8 cellular contexts compared by ENCODE assay signal in genomic region chr13:98445340-98446233, GRCh38.
A peak's percentile ranks its signal among the peaks of the same experiment; 100 is the strongest.
DNase-seq lines count a peak whose midpoint lies in the region; ATAC-seq, FAIRE-seq and TF ChIP-seq lines count a peak whose summit lies in the region.

No MANE protein-coding gene starts in this region.

- ATAC-seq in GM19397 (IDR thresholded peaks at IDR 0.05; ENCODE audit: unreplicated experiment): peak; percentile 88
- peak; percentile 74 for ATAC-seq in HG03469 (IDR thresholded peaks at IDR 0.05; ENCODE audit: unreplicated experiment)

- TF ChIP-seq CTCF in RWPE1 (conservative IDR thresholded peaks at IDR 0.05; ENCODE audit: low read depth): peak; percentile 95
- peak; percentile 97 for TF ChIP-seq CTCF in foreskin fibroblast (IDR thresholded peaks at IDR 0.05; ENCODE audit: low read depth, low read length)

- H3K4me3 ChIP-seq in foreskin fibroblast (ENCODE audit: low read depth in 1 of 2, low read length in 2 of 2): no peak overlapping the region

- POLR2A ChIA-PET in RWPE1 (lab: Yijun Ruan, JAX; ENCODE audit: low non-redundant PET): interaction anchor here (0.5 kb wide), 1 partner anchor 196 kb away, joined by 6 read pairs; no protein-coding TSS in a partner anchor

- H3K27ac ChIP-seq in RWPE1: peak overlapping the region; percentile 61

- CTCF ChIA-PET in RWPE1 (lab: Yijun Ruan, JAX): interaction anchor here (0.5 to 2.2 kb wide), 18 partner anchors 10 to 393 kb away, joined by 3 to 16 read pairs (median 4); no protein-coding TSS in a partner anchor

- no peak for FAIRE-seq in urothelium cell line (lab: Jason Lieb, UNC)

- intact Hi-C loops in posterior vena cava (cut with DNase I): loop anchor here (1.0 to 10.0 kb wide), 4 partner anchors 207 to 329 kb away; partner anchors contain the start of gene FARP1 (in 1 of the 2)

- DNase-seq in COLO829 (ENCODE audit: low spot score) (peak; percentile 50), RWPE1 (ENCODE audit: low spot score) (peak; percentile 83), foreskin fibroblast (peak; percentile 47 to 84), posterior vena cava (ENCODE audit: low spot score) (peak; percentile 90), urothelium cell line (ENCODE audit: low spot score) (peak; percentile 72)
- DNase-seq in activated T-helper 9 cell treated with anti-CD3 and anti-CD28 coated beads, Interleukin-2, amount 50 U/mL, for 16 hours (ENCODE audit: low read depth): peak; percentile 63
